19 cellular contexts compared by ENCODE assay signal in genomic region chr3:141446737-141447136, GRCh38. TPM values are rescaled to one million over a fixed set of nuclear protein-coding genes. Genes with fewer than 3 reads are reported as not detected.
DNase-seq lines count a peak whose midpoint lies in the region; ATAC-seq, FAIRE-seq and TF ChIP-seq lines count a peak whose summit lies in the region.
"Had no signal": no experiment of that assay in that cellular context is flagged by ENCODE, and none has a peak within 500 bp of the region (broad histone marks: within the 10 kb centered on the region; RNA-seq: fewer than 3 reads in every experiment).

No MANE protein-coding gene starts in this region.

- peak; percentile 17 for DNase-seq in activated CD8-positive, alpha-beta memory T cell treated with anti-CD3 and anti-CD28 coated beads for 24 hours
- DNase-seq in activated CD8-positive, alpha-beta memory T cell treated with anti-CD3 and anti-CD28 coated beads, Interleukin-2, amount 50 U/mL, for 4 hours, result no peak
- no peak for DNase-seq in HepG2 (ENCODE audit: low spot score)
- DNase-seq in right lobe of liver, result no peak
- DNase-seq in K562 (ENCODE audit: extremely low read depth in 1 of 4, low spot score in 3 of 4), result no peak
- DNase-seq: C1 segment of cervical spinal cord; Calu3; CD4-positive, alpha-beta memory T cell; COR-L47; DMS53; DMS79 treated with DMSO at 0.1 percent for 48 hours; GF-D8; GOT3; H7 had no signal

- BruUV-seq in HepG2 (replicated peaks; lab: Mats Ljungman, UMichigan), result no TSS peak
- no TSS peak for BruUV-seq in K562 (replicated peaks; lab: Mats Ljungman, UMichigan)

- H3K9me3 ChIP-seq in HepG2 (ENCODE audit: low read length) (no peaks in the 10 kb centered on the region), right lobe of liver (no peaks in the 10 kb centered on the region), K562 (replicated peaks; ENCODE audit: control insufficient read depth, insufficient read depth, low read depth, low read length) (peaks cover 4% of the 10 kb centered on the region; the same call in 1 of the 2 replicates)

- in situ Hi-C loops in HepG2 (cut with HindIII; ENCODE audit: extremely low pct_ligation_motif_present, low pct_unique_long_range_greater_than_20kb) (no loop called here), K562 (cut with MboI) (no loop called here)

- no peak for TF ChIP-seq POLR2A in HepG2 (IDR thresholded peaks at IDR 0.05; ENCODE audit: insufficient read depth in 1 of 2, low read depth in 2 of 2, low read length in 2 of 2)
- no peak for TF ChIP-seq POLR2A in right lobe of liver (IDR thresholded peaks at IDR 0.05)
- no peak for TF ChIP-seq POLR2A in K562 (conservative IDR thresholded peaks at IDR 0.05)

- H3K36me3 ChIP-seq in HepG2 (replicated peaks in 1 of 2; ENCODE audit: control insufficient read depth in 1 of 2, insufficient read depth in 2 of 2, low read length in 2 of 2) (peaks cover 23 to 61% of the 10 kb centered on the region in 2 experiments), right lobe of liver (peaks cover 0 to 31% (median 15%) of the 10 kb centered on the region in 4 donors), K562 (ENCODE audit: control insufficient read depth, insufficient read depth, low read length) (peaks cover 35% of the 10 kb centered on the region)

- TF ChIP-seq EP300 in HepG2 (IDR thresholded peaks at IDR 0.05; ENCODE audit: low read depth in 2 of 2, low read length in 2 of 2) (no peak), HepG2 (CRISPR knock-in tag; IDR thresholded peaks at IDR 0.05; ENCODE audit: borderline replicate concordance) (no peak), K562 (IDR thresholded peaks at IDR 0.05; ENCODE audit: low read length) (no peak)

- H3K4me2 ChIP-seq in HepG2 (ENCODE audit: low read depth, low read length) (no peak overlapping the region), K562 (ENCODE audit: insufficient read depth, low read length) (no peak overlapping the region)

- H2AFZ ChIP-seq in HepG2 (ENCODE audit: low read length) (no peak overlapping the region), K562 (ENCODE audit: low read depth, low read length) (no peak overlapping the region)

- ATAC-seq in HepG2 (no peak), right lobe of liver (no peak), K562 (no peak), HG03457 (IDR thresholded peaks at IDR 0.05; ENCODE audit: unreplicated experiment) (no peak), GM19397 (IDR thresholded peaks at IDR 0.05; ENCODE audit: unreplicated experiment) (no peak)
- ATAC-seq: HCT116 had no signal

- CTCF ChIA-PET in HepG2 (lab: Yijun Ruan, JAX; ENCODE audit: low intra/inter-chr PET ratio, low total read pairs), result no interaction called here
- CTCF ChIA-PET in K562 (lab: Yijun Ruan, JAX; ENCODE audit: low intra/inter-chr PET ratio), result no interaction called here

- POLR2A ChIA-PET in HepG2 (lab: Yijun Ruan, JAX) (no interaction called here), K562 (lab: Yijun Ruan, JAX) (interaction anchor here (0.6 kb wide), 2 partner anchors 8 to 119 kb away, joined by 3 to 4 read pairs; no protein-coding TSS in a partner anchor)

- intact Hi-C loops in HepG2 (cut with micrococcal nuclease; ENCODE audit: unreplicated experiment) (no loop called here), right lobe of liver (cut with DNase I) (no loop called here), K562 (cut with micrococcal nuclease) (no loop called here)

- H4K20me1 ChIP-seq in HepG2 (ENCODE audit: insufficient read depth, low read length) (no peaks in the 10 kb centered on the region), K562 (replicated peaks; ENCODE audit: control insufficient read depth, insufficient read depth, low read length) (no peaks in the 10 kb centered on the region)

- no peak overlapping the region for H3K9ac ChIP-seq in HepG2 (ENCODE audit: insufficient read depth, low read depth, low read length)
- no peak overlapping the region for H3K9ac ChIP-seq in K562 (ENCODE audit: insufficient read depth in 1 of 2, low read depth in 2 of 2, low read length in 2 of 2)

- H3K27ac ChIP-seq in HepG2 (ENCODE audit: extremely low read length, insufficient read depth, low read length) (no peak overlapping the region), right lobe of liver (no peak overlapping the region), K562 (ENCODE audit: extremely low read depth, low read depth, low read length) (no peak overlapping the region)

- TF ChIP-seq RAD21 in HepG2 (CRISPR knock-in tag; IDR thresholded peaks at IDR 0.05) (no peak), K562 (CRISPR knock-in tag; conservative IDR thresholded peaks at IDR 0.05 in 1 of 2, IDR thresholded peaks at IDR 0.05 in 1 of 2) (no peak)

- no peak for FAIRE-seq in HepG2 (lab: Jason Lieb, UNC)
- peak; percentile 15 for FAIRE-seq in K562 (lab: Jason Lieb, UNC)
- FAIRE-seq: GM12891, GM18507 had no signal

- H3K79me2 ChIP-seq in HepG2 (ENCODE audit: insufficient read depth, low read length), result peaks cover 2% of the 10 kb centered on the region
- H3K79me2 ChIP-seq in K562 (ENCODE audit: control insufficient read depth, insufficient read depth, low read length), result no peaks in the 10 kb centered on the region

- peaks cover 3% of the 10 kb centered on the region for H3K4me1 ChIP-seq in HepG2 (ENCODE audit: insufficient read depth, low read length)
- H3K4me1 ChIP-seq in right lobe of liver, result no peaks in the 10 kb centered on the region
- H3K4me1 ChIP-seq in K562 (replicated peaks in 1 of 2; ENCODE audit: control insufficient read depth in 2 of 2, insufficient read depth in 2 of 2, low read length in 2 of 2), result peaks cover 8 to 13% of the 10 kb centered on the region in 2 experiments; a peak in 3 of 5 replicates

- TF ChIP-seq CTCF in HepG2 (CRISPR knock-in tag; IDR thresholded peaks at IDR 0.05) (no peak), right lobe of liver (IDR thresholded peaks at IDR 0.05) (no peak), K562 (IDR thresholded peaks at IDR 0.05 in 2 of 3, conservative IDR thresholded peaks at IDR 0.05 in 1 of 3; ENCODE audit: insufficient read depth in 2 of 3, low read depth in 1 of 3, low read length in 3 of 3) (no peak)

- H3K9me1 ChIP-seq in K562 (ENCODE audit: control insufficient read depth, insufficient read depth, low read length), result no peaks in the 10 kb centered on the region

- no peak overlapping the region for H3K4me3 ChIP-seq in HepG2 (replicated peaks in 1 of 3; ENCODE audit: insufficient read depth in 1 of 3, low read depth in 2 of 3, low read length in 3 of 3)
- H3K4me3 ChIP-seq in right lobe of liver, result no peak overlapping the region
- H3K4me3 ChIP-seq in K562, result no peak overlapping the region

- H3K27me3 ChIP-seq in HepG2 (ENCODE audit: control insufficient read depth in 1 of 2, insufficient read depth in 2 of 2, low read length in 2 of 2) (no peaks in the 10 kb centered on the region), right lobe of liver (no peaks in the 10 kb centered on the region), K562 (ENCODE audit: control insufficient read depth in 2 of 2, insufficient read depth in 2 of 2, low read length in 2 of 2) (no peaks in the 10 kb centered on the region)

TF ChIP-seq in HepG2, 621 proteins besides CTCF, POLR2A, EP300 and RAD21 (continues in another document):
- TF ChIP-seq ZNF343 (CRISPR knock-in tag; IDR thresholded peaks at IDR 0.05), result no peak
- peak; percentile 65 for TF ChIP-seq RBM22 (optimal IDR thresholded peaks at IDR 0.05; ENCODE audit: low read length)

TF ChIP-seq in K562, 482 proteins besides CTCF, POLR2A, EP300 and RAD21 (continues in another document):
- peak; percentile 23; the same call in 1 of the 2 replicates for TF ChIP-seq ARID1B (IDR thresholded peaks at IDR 0.05)

RNA-seq across cellular contexts. Expression of gene RASA2, which starts 40.1 kb away (rescaled TPM):
- total RNA-seq in HepG2 (2016; rRNA removed; fragmentation: Illumina TruSeq; extraction: Trizol), result 8.5 and 10.7 TPM in 2 replicates
- total RNA-seq in HepG2 (2016; cell fraction: cytosol; rRNA removed; fragmentation: Illumina TruSeq; extraction: Trizol; ENCODE audit: low read depth), result 3.6 and 5.2 TPM in 2 replicates
- total RNA-seq in HepG2 (2016; cell fraction: insoluble cytoplasmic fraction; rRNA removed; fragmentation: Illumina TruSeq; extraction: Trizol), result 8.6 and 10.3 TPM in 2 replicates
- 3.4 and 4.9 TPM in 2 replicates for total RNA-seq in HepG2 (2016; cell fraction: membrane; rRNA removed; fragmentation: Illumina TruSeq; extraction: Trizol)
- total RNA-seq in HepG2 (2016; cell fraction: nucleus; rRNA removed; fragmentation: Illumina TruSeq; extraction: Trizol), result 14.0 and 14.2 TPM in 2 replicates
- 4.8 and 5.4 TPM in 2 replicates for polyA plus RNA-seq in HepG2 (2011; rRNA removed)
- 1.7 and 2.9 TPM in 2 replicates for polyA plus RNA-seq in HepG2 (2011; cell fraction: cytosol; rRNA removed)
- polyA plus RNA-seq in HepG2 (2011; cell fraction: nucleus; rRNA removed), result 5.9 and 7.2 TPM in 2 replicates
- 4.2 and 4.9 TPM in 2 replicates for polyA plus RNA-seq in HepG2 (2012)
- 0.27 and 0.46 TPM in 2 replicates for polyA plus RNA-seq in HepG2 (2016; cell fraction: cytosol; fragmentation: Illumina TruSeq; extraction: Trizol; ENCODE audit: low read depth)
- 6.2 and 6.4 TPM in 2 replicates for polyA plus RNA-seq in HepG2 (2016; cell fraction: insoluble cytoplasmic fraction; fragmentation: Illumina TruSeq; extraction: Trizol; ENCODE audit: low read depth)
- polyA plus RNA-seq in HepG2 (2016; cell fraction: membrane; fragmentation: Illumina TruSeq; extraction: Trizol; ENCODE audit: low read depth), result 1.2 TPM in 2 replicates
- polyA plus RNA-seq in HepG2 (2016; cell fraction: nucleus; fragmentation: Illumina TruSeq; extraction: Trizol; ENCODE audit: insufficient read depth, low read depth), result 13.4 and 13.5 TPM in 2 replicates
- polyA minus RNA-seq in HepG2 (2011; rRNA and poly(A)+ RNA removed; ENCODE audit: low replicate concordance), result 2.8 and 4.0 TPM in 2 replicates
- 6.3 and 7.7 TPM in 2 replicates for polyA minus RNA-seq in HepG2 (2011; cell fraction: cytosol; rRNA and poly(A)+ RNA removed)
- 19.6 and 20.8 TPM in 2 replicates for polyA minus RNA-seq in HepG2 (2011; cell fraction: nucleus; rRNA and poly(A)+ RNA removed)
- total RNA-seq in right lobe of liver, result 1 to 10 TPM; 3.5 to 7.9 (median 5.5) TPM
- 7.2 and 29.1 TPM in 2 replicates for total RNA-seq in K562 (2011; cell fraction: chromatin; rRNA removed; ENCODE audit: low replicate concordance)
- total RNA-seq in K562 (2011; cell fraction: nucleolus; rRNA removed), result 4.7 and 8.2 TPM in 2 replicates
- 9.2 and 13.4 TPM in 2 replicates for total RNA-seq in K562 (2011; cell fraction: nucleoplasm; rRNA removed)
- total RNA-seq in K562 (2014; rRNA removed), result 6.1 and 6.6 TPM in 2 replicates
- 12.8 and 13.4 TPM in 2 replicates for total RNA-seq in K562 (2014; rRNA removed; fragmentation: Illumina TruSeq; extraction: Trizol)
- total RNA-seq in K562 (2015; rRNA removed; fragmentation: Illumina TruSeq; extraction: Trizol), result 10.0 and 11.3 TPM in 2 replicates
- total RNA-seq in K562 (2021), result 10.4 and 14.1 TPM in 2 replicates
- 7.6 and 9.5 TPM in 2 replicates for polyA plus RNA-seq in K562 (2011; rRNA removed)
- 1.2 and 2.7 TPM in 2 replicates for polyA plus RNA-seq in K562 (2011; cell fraction: cytosol; rRNA removed)
- 7.1 and 10.2 TPM in 2 replicates for polyA plus RNA-seq in K562 (2011; cell fraction: nucleus; rRNA removed)
- polyA plus RNA-seq in K562 (2012), result 4.0 and 5.3 TPM in 2 replicates
- polyA plus RNA-seq in K562 (2014; fragmentation: Illumina TruSeq; extraction: Trizol), result 7.6 and 9.7 TPM in 2 replicates
- polyA plus RNA-seq in K562 (2014; fragmentation: Nextera tagmentation; extraction: Ambion mirVana), result 1 to 10 TPM; 2.0 to 2.7 TPM
- 6.2 TPM in 2 replicates for polyA plus RNA-seq in K562 (2014; rRNA removed)
- polyA minus RNA-seq in K562 (2011; rRNA and poly(A)+ RNA removed), result 9.3 and 12.8 TPM in 2 replicates
- 4.0 and 4.8 TPM in 2 replicates for polyA minus RNA-seq in K562 (2011; cell fraction: cytosol; rRNA and poly(A)+ RNA removed)
- 5.3 and 11.9 TPM in 2 replicates for polyA minus RNA-seq in K562 (2011; cell fraction: nucleus; rRNA and poly(A)+ RNA removed)
